In genomic region chr5:135141303-135142268, GRCh38 we compare ENCODE assay signal across 14 cellular contexts.
DNase-seq lines count a peak whose midpoint lies in the region; ATAC-seq and TF ChIP-seq lines count a peak whose summit lies in the region.
"Had no signal": no experiment of that assay in that cellular context is flagged by ENCODE, and none has a peak within 500 bp of the region (broad histone marks: within the 10 kb centered on the region; RNA-seq: fewer than 3 reads in every experiment).

No MANE protein-coding gene starts in this region.

- H4K20me1 ChIP-seq in BLaER1 treated with 17β-estradiol and CSF1 and Interleukin-3, amounts not matched to agents 10 nM and 100 nM, result no peaks in the 10 kb centered on the region

- H3K4me2 ChIP-seq in BLaER1 treated with 17β-estradiol and CSF1 and Interleukin-3, amounts not matched to agents 10 nM and 100 nM, result peak overlapping the region; percentile 36 to 78 (median 64); a peak in 21 of 22 replicates

- no peak overlapping the region for H3K4me3 ChIP-seq in BLaER1 treated with 17β-estradiol and CSF1 and Interleukin-3, amounts not matched to agents 10 nM and 100 nM
- no peak overlapping the region for H3K4me3 ChIP-seq in HL-60 (replicated peaks; ENCODE audit: insufficient read depth, low read length)
- no peak overlapping the region for H3K4me3 ChIP-seq in left lung
- H3K4me3 ChIP-seq: heart left ventricle, tibial nerve had no signal

- no peak for TF ChIP-seq CTCF in HL-60 (IDR thresholded peaks at IDR 0.05; ENCODE audit: insufficient read depth, low read length)
- no peak for TF ChIP-seq CTCF in left lung (IDR thresholded peaks at IDR 0.05)

- H3K4me1 ChIP-seq in BLaER1 treated with 17β-estradiol and CSF1 and Interleukin-3, amounts not matched to agents 10 nM and 100 nM, result peaks cover 10 to 43% (median 24%) of the 10 kb centered on the region in 10 experiments
- peaks cover 5 to 6% of the 10 kb centered on the region in 2 donors for H3K4me1 ChIP-seq in left lung
- H3K4me1 ChIP-seq: tibial nerve had no signal

- ATAC-seq in left lung (peak; percentile 13), HG02981 (IDR thresholded peaks at IDR 0.05; ENCODE audit: unreplicated experiment) (no peak), GM18511 (IDR thresholded peaks at IDR 0.05; ENCODE audit: unreplicated experiment) (no peak)
- ATAC-seq: CD8-positive, alpha-beta T cell had no signal

- DNase-seq in HL-60 (ENCODE audit: low read depth in 1 of 2, low spot score in 1 of 2) (no peak), RPMI7951 (ENCODE audit: low read depth) (peak; percentile 37), left lung (no peak), NOMO-1 treated with dmso at 0.1 percent for 144 hours (lab: John Stamatoyannopoulos, UW; ENCODE audit: unreplicated experiment) (no peak), NCI-H2171 (lab: John Stamatoyannopoulos, UW) (no peak)
- DNase-seq: activated naive CD8-positive, alpha-beta T cell treated with anti-CD3 and anti-CD28 coated beads, Interleukin-2, amount 10 ng/mL, durations not matched to agents 7 days and 5 days; CD8-positive, alpha-beta T cell; mesendoderm; retina had no signal

- peaks cover 0 to 5% (median 0%) of the 10 kb centered on the region in 11 experiments; a peak in 1 of 22 replicates for H3K9me3 ChIP-seq in BLaER1 treated with 17β-estradiol and CSF1 and Interleukin-3, amounts not matched to agents 10 nM and 100 nM (replicated peaks in 1 of 11)
- H3K9me3 ChIP-seq in left lung, result no peaks in the 10 kb centered on the region
- H3K9me3 ChIP-seq: heart left ventricle, tibial nerve had no signal

- intact Hi-C loops in left lung (cut with DNase I), result no loop called here

- peak overlapping the region in 5 of 11 experiments; percentile 17 to 58 (median 23); a peak in 8 of 22 replicates for H3K9ac ChIP-seq in BLaER1 treated with 17β-estradiol and CSF1 and Interleukin-3, amounts not matched to agents 10 nM and 100 nM

- H3K36me3 ChIP-seq in BLaER1 treated with 17β-estradiol and CSF1 and Interleukin-3, amounts not matched to agents 10 nM and 100 nM, result no peaks in the 10 kb centered on the region
- H3K36me3 ChIP-seq in left lung, result no peaks in the 10 kb centered on the region
- H3K36me3 ChIP-seq: heart left ventricle, tibial nerve had no signal

- H3K27ac ChIP-seq in BLaER1 treated with 17β-estradiol and CSF1 and Interleukin-3, amounts not matched to agents 10 nM and 100 nM, result peak overlapping the region in 9 of 11 experiments; percentile 38 to 84 (median 68); a peak in 15 of 22 replicates
- H3K27ac ChIP-seq in HL-60 (replicated peaks) (peak overlapping the region; percentile 21; the same call in 1 of the 2 replicates), left lung (peak overlapping the region in 1 of 2 donors; percentile 46)
- H3K27ac ChIP-seq: tibial nerve had no signal

- no peaks in the 10 kb centered on the region for H3K27me3 ChIP-seq in BLaER1 treated with 17β-estradiol and CSF1 and Interleukin-3, amounts not matched to agents 10 nM and 100 nM
- H3K27me3 ChIP-seq in HL-60 (ENCODE audit: insufficient read depth, poor library complexity, severe bottlenecking) (no peaks in the 10 kb centered on the region), left lung (peaks cover 0 to 4% of the 10 kb centered on the region in 2 donors)
- H3K27me3 ChIP-seq: heart left ventricle, tibial nerve had no signal
